1 cellular context compared by ENCODE assay signal in the genomic region with DNA sequence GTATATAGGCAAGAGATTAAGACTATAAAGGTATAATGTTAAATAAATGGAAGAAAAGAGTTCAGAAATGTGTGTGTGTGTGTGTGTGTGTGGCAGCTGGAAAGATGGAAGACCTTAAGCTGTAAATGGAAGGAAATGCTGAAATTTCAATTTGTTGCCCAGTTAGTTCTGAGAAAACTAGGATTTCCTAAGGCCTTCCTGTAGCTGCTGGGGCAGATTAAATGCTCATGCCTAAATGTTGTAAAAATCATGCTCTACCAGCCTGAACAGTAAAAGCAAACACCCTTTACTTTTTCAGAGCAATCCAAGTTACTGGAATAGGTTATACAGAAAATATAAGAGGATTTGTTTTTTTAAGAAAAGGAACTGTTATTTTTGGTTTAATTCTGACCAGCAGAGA.
A peak's percentile ranks its signal among the peaks of the same experiment; 100 is the strongest.
TF ChIP-seq lines count a peak whose summit lies in the region.

No MANE protein-coding gene starts in this region.

TF ChIP-seq in K562, 482 proteins besides CTCF, POLR2A, EP300 and RAD21:
- TF ChIP-seq, protein P1, sequence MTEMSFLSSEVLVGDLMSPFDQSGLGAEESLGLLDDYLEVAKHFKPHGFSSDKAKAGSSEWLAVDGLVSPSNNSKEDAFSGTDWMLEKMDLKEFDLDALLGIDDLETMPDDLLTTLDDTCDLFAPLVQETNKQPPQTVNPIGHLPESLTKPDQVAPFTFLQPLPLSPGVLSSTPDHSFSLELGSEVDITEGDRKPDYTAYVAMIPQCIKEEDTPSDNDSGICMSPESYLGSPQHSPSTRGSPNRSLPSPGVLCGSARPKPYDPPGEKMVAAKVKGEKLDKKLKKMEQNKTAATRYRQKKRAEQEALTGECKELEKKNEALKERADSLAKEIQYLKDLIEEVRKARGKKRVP (CRISPR knock-in tag; IDR thresholded peaks at IDR 0.05), result no peak
- TF ChIP-seq C11orf30 (IDR thresholded peaks at IDR 0.05; ENCODE audit: low read depth), result 0 out of 2 replicates have a peak, but pooled peaks have one; percentile 9
- TF ChIP-seq, protein P2, sequence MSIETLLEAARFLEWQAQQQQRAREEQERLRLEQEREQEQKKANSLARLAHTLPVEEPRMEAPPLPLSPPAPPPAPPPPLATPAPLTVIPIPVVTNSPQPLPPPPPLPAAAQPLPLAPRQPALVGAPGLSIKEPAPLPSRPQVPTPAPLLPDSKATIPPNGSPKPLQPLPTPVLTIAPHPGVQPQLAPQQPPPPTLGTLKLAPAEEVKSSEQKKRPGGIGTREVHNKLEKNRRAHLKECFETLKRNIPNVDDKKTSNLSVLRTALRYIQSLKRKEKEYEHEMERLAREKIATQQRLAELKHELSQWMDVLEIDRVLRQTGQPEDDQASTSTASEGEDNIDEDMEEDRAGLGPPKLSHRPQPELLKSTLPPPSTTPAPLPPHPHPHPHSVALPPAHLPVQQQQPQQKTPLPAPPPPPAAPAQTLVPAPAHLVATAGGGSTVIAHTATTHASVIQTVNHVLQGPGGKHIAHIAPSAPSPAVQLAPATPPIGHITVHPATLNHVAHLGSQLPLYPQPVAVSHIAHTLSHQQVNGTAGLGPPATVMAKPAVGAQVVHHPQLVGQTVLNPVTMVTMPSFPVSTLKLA (conservative IDR thresholded peaks at IDR 0.05), result no peak
- 0 out of 2 replicates have a peak, but pooled peaks have one; percentile 16 for TF ChIP-seq COPS2 (conservative IDR thresholded peaks at IDR 0.05)
- no peak for TF ChIP-seq HNRNPUL1 (IDR thresholded peaks at IDR 0.05; ENCODE audit: low read length)
